13 cellular contexts compared by ENCODE assay signal in genomic region chr3:31946484-31947081, GRCh38. TPM values are rescaled to one million over a fixed set of nuclear protein-coding genes. Genes with fewer than 3 reads are reported as not detected.
DNase-seq lines count a peak whose midpoint lies in the region; ATAC-seq and TF ChIP-seq lines count a peak whose summit lies in the region.
"Had no signal": no experiment of that assay in that cellular context is flagged by ENCODE, and none has a peak within 500 bp of the region (broad histone marks: within the 10 kb centered on the region; RNA-seq: fewer than 3 reads in every experiment).

No MANE protein-coding gene starts in this region.

- WGBS in smooth muscle cell (ENCODE audit: low lambda C conversion rate): 79% methylated on average over 10 of the region's 10 CpGs

- TF ChIP-seq CTCF in smooth muscle cell (IDR thresholded peaks at IDR 0.05; ENCODE audit: borderline replicate concordance, insufficient read depth, poor library complexity, severe bottlenecking): no peak

- H3K4me2 ChIP-seq in smooth muscle cell: peak overlapping the region; percentile 26

- no peak overlapping the region for H2AFZ ChIP-seq in smooth muscle cell (ENCODE audit: low read depth)

- H3K9ac ChIP-seq in smooth muscle cell (ENCODE audit: low read depth): no peak overlapping the region

- H3F3A ChIP-seq in smooth muscle cell (ENCODE audit: low read depth): no peaks in the 10 kb centered on the region

- no peaks in the 10 kb centered on the region for H3K4me1 ChIP-seq in smooth muscle cell (ENCODE audit: low read depth)

- H3K4me3 ChIP-seq in smooth muscle cell: no peak overlapping the region
- H3K4me3 ChIP-seq: thoracic aorta had no signal

- peak overlapping the region; percentile 54 for H3K27ac ChIP-seq in smooth muscle cell (ENCODE audit: low read depth)
- H3K27ac ChIP-seq: thoracic aorta had no signal

- DNase-seq in NCI-H146 (lab: John Stamatoyannopoulos, UW) (peak; percentile 3), NCI-H146 treated with DMSO at 0.1 percent for 48 hours (lab: John Stamatoyannopoulos, UW; ENCODE audit: unreplicated experiment) (no peak), dermis blood vessel endothelial cell (peak; percentile 21), smooth muscle cell (lab: John Stamatoyannopoulos, UW; ENCODE audit: unreplicated experiment) (no peak), activated gamma-delta T cell (lab: John Stamatoyannopoulos, UW) (no peak), amniotic stem cell (lab: John Stamatoyannopoulos, UW) (no peak)
- DNase-seq in activated CD4-positive, alpha-beta T cell treated with anti-CD3 and anti-CD28 coated beads for 48 hours: no peak
- DNase-seq: activated CD4-positive, alpha-beta T cell treated with anti-CD3 and anti-CD28 coated beads, Interleukin-2, amount 10 ng/mL, durations not matched to agents 7 days and 5 days; activated naive CD4-positive, alpha-beta T cell; CD8-positive, alpha-beta memory T cell; NCI-H1417 had no signal

- no peaks in the 10 kb centered on the region for H3K9me3 ChIP-seq in smooth muscle cell (replicated peaks; ENCODE audit: low read depth)
- H3K9me3 ChIP-seq: thoracic aorta had no signal

- H3K79me2 ChIP-seq in smooth muscle cell (ENCODE audit: low read depth): peaks cover 100% of the 10 kb centered on the region

- H3K27me3 ChIP-seq in smooth muscle cell (ENCODE audit: low read depth): no peaks in the 10 kb centered on the region

- H3K36me3 ChIP-seq in smooth muscle cell (ENCODE audit: low read depth): no peaks in the 10 kb centered on the region
- H3K36me3 ChIP-seq: thoracic aorta had no signal

- peaks cover 49% of the 10 kb centered on the region for H4K20me1 ChIP-seq in smooth muscle cell (ENCODE audit: low read depth)

- ATAC-seq in HG03175 (IDR thresholded peaks at IDR 0.05; ENCODE audit: unreplicated experiment): peak; percentile 43

RNA-seq across cellular contexts. Expression of gene OSBPL10, which starts 34.5 kb away (rescaled TPM):
- total RNA-seq in dermis blood vessel endothelial cell (27.7 and 36.4 TPM in 2 replicates), smooth muscle cell (44.7 and 91.5 TPM in 2 replicates)
- polyA plus RNA-seq in smooth muscle cell: 45.1 and 48.9 TPM in 2 replicates

RNA-seq across cellular contexts. Expression of gene ZNF860, which starts 35.0 kb away (rescaled TPM):
- total RNA-seq in dermis blood vessel endothelial cell (2.2 and 3.4 TPM in 2 replicates), smooth muscle cell (0.85 and 1.6 TPM in 2 replicates)
- polyA plus RNA-seq in smooth muscle cell: 0.91 and 1.2 TPM in 2 replicates
- total RNA-seq: activated CD4-positive, alpha-beta T cell treated with anti-CD3 and anti-CD28 coated beads, Interleukin-2, amount 10 ng/mL, durations not matched to agents 7 days and 5 days had no signal
- polyA plus RNA-seq: CD8-positive, alpha-beta memory T cell had no signal

Comparison
In these comparisons a context has a peak if more than half of its experiments do, and no peak if none do; other contexts are left out.
1. DNase-seq: peak in NCI-H146 (single experiment) and dermis blood vessel endothelial cell (single experiment); none in NCI-H146 treated with DMSO at 0.1 percent for 48 hours (single experiment), smooth muscle cell (single experiment), activated CD4-positive, alpha-beta T cell treated with anti-CD3 and anti-CD28 coated beads for 48 hours (single experiment), activated gamma-delta T cell (single experiment) and amniotic stem cell (single experiment).